Comparison of ENCODE assay signal across 7 cellular contexts in genomic region chr5:14436122-14436521, GRCh38.
DNase-seq lines count a peak whose midpoint lies in the region; ATAC-seq, FAIRE-seq and TF ChIP-seq lines count a peak whose summit lies in the region.
"Not testable (repeated sequence)": the region's sequence is repeated elsewhere in the genome, so short reads cannot be mapped to it uniquely, and the experiment has no call there.

No MANE protein-coding gene starts in this region.

- CTCF ChIA-PET in IMR-90 (lab: Yijun Ruan, JAX), result not testable (repeated sequence)
- CTCF ChIA-PET in GM12878 (lab: Yijun Ruan, JAX), result interaction anchor here (0.9 to 1.6 kb wide), 3 partner anchors 24 to 212 kb away, joined by 3 to 7 read pairs (median 3); no protein-coding TSS in a partner anchor

- H4K20me1 ChIP-seq in GM23248 (ENCODE audit: insufficient read depth); GM12878 (ENCODE audit: control insufficient read depth, insufficient read depth): not testable (repeated sequence)
- H4K20me1 ChIP-seq in IMR-90 (ENCODE audit: insufficient read depth, low read length), result peaks cover 91% of the 10 kb centered on the region

- DNase-seq in GM23248; IMR-90; activated CD4-positive, alpha-beta T cell treated with anti-CD3 and anti-CD28 coated beads, Interleukin-2, amount 10 ng/mL, durations not matched to agents 24 days and 14 days; GM12878 (ENCODE audit: low read depth, low spot score); chondrocyte (ENCODE audit: low spot score); glutamatergic neuron; osteocyte (ENCODE audit: extremely low spot score, unreplicated experiment): not testable (repeated sequence)

- H3K9me2 ChIP-seq in GM23248 (ENCODE audit: insufficient read depth), result not testable (repeated sequence)

- peaks cover 34% of the 10 kb centered on the region for H3K9me1 ChIP-seq in IMR-90 (ENCODE audit: insufficient read depth, low read length)

- RAD21 ChIA-PET in GM12878 (lab: Charles Lee; ENCODE audit: unreplicated experiment), result interaction anchor here (1.1 kb wide), 1 partner anchor 22 kb away, joined by 3 read pairs; no protein-coding TSS in a partner anchor

- dilution Hi-C loops in IMR-90 (cut with HindIII; ENCODE audit: low sequenced_read_pairs, unreplicated experiment), result not testable (repeated sequence)

- not testable (repeated sequence) for H3K9me3 ChIP-seq in GM23248 (ENCODE audit: low read depth); IMR-90 (ENCODE audit: control insufficient read depth, insufficient read depth, low read length); GM12878 (replicated peaks; ENCODE audit: control insufficient read depth, insufficient read depth, low read length)

- not testable (repeated sequence) for H4K91ac ChIP-seq in IMR-90 (ENCODE audit: insufficient read depth, low read depth, low read length)

- not testable (repeated sequence) for H2AK9ac ChIP-seq in IMR-90 (replicated peaks; ENCODE audit: low read depth, low read length, poor library complexity)

- H3K18ac ChIP-seq in IMR-90 (ENCODE audit: low read depth, low read length), result not testable (repeated sequence)

- H2BK5ac ChIP-seq in IMR-90 (ENCODE audit: low read depth, low read length, poor library complexity, severe bottlenecking), result peak overlapping the region; percentile 41

- H3K27ac Mint-ChIP-seq in activated CD4-positive, alpha-beta T cell treated with anti-CD3 and anti-CD28 coated beads, Interleukin-2, amount 10 ng/mL, durations not matched to agents 24 days and 14 days, result peak overlapping the region; percentile 59
- H3K27ac Mint-ChIP-seq in chondrocyte (ENCODE audit: unreplicated experiment) (peak overlapping the region; percentile 53), osteocyte (ENCODE audit: unreplicated experiment) (peak overlapping the region; percentile 46)
- H3K27ac Mint-ChIP-seq in glutamatergic neuron (ENCODE audit: unreplicated experiment), result not testable (repeated sequence)

- POLR2A ChIA-PET in IMR-90 (lab: Charles Lee; ENCODE audit: unreplicated experiment), result interaction anchor here (0.6 kb wide), 1 partner anchor 43 kb away, joined by 10 read pairs; no protein-coding TSS in a partner anchor
- POLR2A ChIA-PET in GM12878 (lab: Charles Lee), result not testable (repeated sequence)

- H3K4me3 Mint-ChIP-seq in activated CD4-positive, alpha-beta T cell treated with anti-CD3 and anti-CD28 coated beads, Interleukin-2, amount 10 ng/mL, durations not matched to agents 24 days and 14 days; chondrocyte (ENCODE audit: unreplicated experiment); osteocyte (ENCODE audit: unreplicated experiment): not testable (repeated sequence)
- H3K4me3 Mint-ChIP-seq in glutamatergic neuron (ENCODE audit: unreplicated experiment), result peak overlapping the region; percentile 11

- peaks cover 34 to 80% of the 10 kb centered on the region in 2 experiments for H3K79me1 ChIP-seq in IMR-90 (ENCODE audit: low read depth in 1 of 2, low read length in 2 of 2)

- H3K36me3 Mint-ChIP-seq in activated CD4-positive, alpha-beta T cell treated with anti-CD3 and anti-CD28 coated beads, Interleukin-2, amount 10 ng/mL, durations not matched to agents 24 days and 14 days (ENCODE audit: low read depth), result not testable (repeated sequence)
- peaks cover 14% of the 10 kb centered on the region for H3K36me3 Mint-ChIP-seq in chondrocyte (ENCODE audit: low read depth)
- peaks cover 16% of the 10 kb centered on the region for H3K36me3 Mint-ChIP-seq in glutamatergic neuron (ENCODE audit: unreplicated experiment)
- H3K36me3 Mint-ChIP-seq in osteocyte (ENCODE audit: unreplicated experiment), result peaks cover 17% of the 10 kb centered on the region

- not testable (repeated sequence) for H4K5ac ChIP-seq in IMR-90 (ENCODE audit: low read depth, low read length)

- in situ Hi-C loops in GM23248 (cut with MboI); IMR-90 (cut with MboI; ENCODE audit: low sequenced_read_pairs); GM12878 (cut with MboI): not testable (repeated sequence)

- not testable (repeated sequence) for TF ChIP-seq CTCF in IMR-90 (conservative IDR thresholded peaks at IDR 0.05; ENCODE audit: low read depth, low read length); GM12878 (IDR thresholded peaks at IDR 0.05 in 2 of 3, conservative IDR thresholded peaks at IDR 0.05 in 1 of 3; ENCODE audit: control insufficient read depth in 2 of 3, extremely low read depth in 1 of 3, insufficient read depth in 1 of 3, low read depth in 3 of 3, low read length in 3 of 3); chondrocyte (IDR thresholded peaks at IDR 0.05); glutamatergic neuron (IDR thresholded peaks at IDR 0.05; ENCODE audit: partially characterized antibody, unreplicated experiment); osteocyte (IDR thresholded peaks at IDR 0.05)

- not testable (repeated sequence) for H3K27me3 Mint-ChIP-seq in activated CD4-positive, alpha-beta T cell treated with anti-CD3 and anti-CD28 coated beads, Interleukin-2, amount 10 ng/mL, durations not matched to agents 24 days and 14 days; chondrocyte (ENCODE audit: low read depth); glutamatergic neuron (ENCODE audit: unreplicated experiment); osteocyte (ENCODE audit: unreplicated experiment)

- intact Hi-C loops in IMR-90 (cut with micrococcal nuclease); GM12878 (cut with micrococcal nuclease; ENCODE audit: unreplicated experiment): not testable (repeated sequence)
- intact Hi-C loops in activated CD4-positive, alpha-beta T cell treated with anti-CD3 and anti-CD28 coated beads, Interleukin-2, amount 10 ng/mL, durations not matched to agents 24 days and 14 days (cut with micrococcal nuclease), result loop anchor here (5.0 kb wide), 1 partner anchor 41 kb away; no protein-coding TSS in a partner anchor

- H3K79me2 ChIP-seq in GM23248 (ENCODE audit: insufficient read depth), result peaks cover 89% of the 10 kb centered on the region
- H3K79me2 ChIP-seq in GM12878 (ENCODE audit: control insufficient read depth, insufficient read depth, low read length), result not testable (repeated sequence)

- not testable (repeated sequence) for TF ChIP-seq RAD21 in IMR-90 (IDR thresholded peaks at IDR 0.05; ENCODE audit: low read length); GM12878 (IDR thresholded peaks at IDR 0.05; ENCODE audit: insufficient read depth, low read depth, low read length)

- peaks cover 27% of the 10 kb centered on the region for H3K4me1 Mint-ChIP-seq in activated CD4-positive, alpha-beta T cell treated with anti-CD3 and anti-CD28 coated beads, Interleukin-2, amount 10 ng/mL, durations not matched to agents 24 days and 14 days
- peaks cover 72% of the 10 kb centered on the region for H3K4me1 Mint-ChIP-seq in chondrocyte (ENCODE audit: low read depth)
- H3K4me1 Mint-ChIP-seq in glutamatergic neuron (ENCODE audit: low read depth, unreplicated experiment), result peaks cover 28% of the 10 kb centered on the region
- peaks cover 66% of the 10 kb centered on the region for H3K4me1 Mint-ChIP-seq in osteocyte (ENCODE audit: unreplicated experiment)

- H2BK20ac ChIP-seq in IMR-90 (ENCODE audit: low read depth, low read length), result not testable (repeated sequence)

- H3K27ac ChIP-seq in GM23248, result peak overlapping the region; percentile 99
- H3K27ac ChIP-seq in IMR-90 (ENCODE audit: insufficient read depth, low read length), result not testable (repeated sequence)
- peak overlapping the region; percentile 70 for H3K27ac ChIP-seq in GM12878 (ENCODE audit: control insufficient read depth, insufficient read depth)

- not testable (repeated sequence) for TF ChIP-seq EP300 in GM12878 (IDR thresholded peaks at IDR 0.05; ENCODE audit: borderline replicate concordance in 1 of 2, control insufficient read depth in 1 of 2, low read depth in 2 of 2, low read length in 2 of 2)

- H3K14ac ChIP-seq in IMR-90 (replicated peaks; ENCODE audit: low read depth, low read length), result 0 out of 2 replicates have a peak overlapping the region, but pooled peaks have one; percentile 33

- not testable (repeated sequence) for H4K8ac ChIP-seq in IMR-90 (ENCODE audit: low read depth in 2 of 2, low read length in 2 of 2)

- not testable (repeated sequence) for FAIRE-seq in GM12878 (lab: Jason Lieb, UNC)

- BruUV-seq in IMR-90 (replicated peaks; lab: Mats Ljungman, UMichigan); GM12878 (replicated peaks; lab: Mats Ljungman, UMichigan): not testable (repeated sequence)

- not testable (repeated sequence) for H2BK15ac ChIP-seq in IMR-90 (ENCODE audit: low read depth, low read length)

- H2BK120ac ChIP-seq in IMR-90 (ENCODE audit: low read depth, low read length), result not testable (repeated sequence)

- SMC1A ChIA-PET in GM12878 (lab: Charles Lee; ENCODE audit: uncharacterized antibody, unreplicated experiment), result interaction anchor here (1.2 to 1.3 kb wide), 2 partner anchors 21 to 328 kb away, joined by 3 read pairs; no protein-coding TSS in a partner anchor

- not testable (repeated sequence) for H3K9ac ChIP-seq in GM23248; IMR-90 (ENCODE audit: low read depth, low read length); GM12878 (ENCODE audit: control insufficient read depth, insufficient read depth, low read length)

- H3K9me3 Mint-ChIP-seq in activated CD4-positive, alpha-beta T cell treated with anti-CD3 and anti-CD28 coated beads, Interleukin-2, amount 10 ng/mL, durations not matched to agents 24 days and 14 days; chondrocyte (ENCODE audit: low read depth); glutamatergic neuron (ENCODE audit: unreplicated experiment); osteocyte (ENCODE audit: unreplicated experiment): not testable (repeated sequence)

- H3K4ac ChIP-seq in IMR-90 (ENCODE audit: low read depth, low read length), result not testable (repeated sequence)

- 64 to 70% methylated on average over 5 of the region's 5 CpGs for WGBS in GM23248 (ENCODE audit: low coverage in 1 of 2, low lambda C conversion rate in 2 of 2, missing lambda C conversion rate in 2 of 2), 2 experiments
- WGBS in IMR-90 (ENCODE audit: extremely low coverage in 2 of 2, insufficient read length in 1 of 2), 2 experiments, result 90% methylated on average over 2 of the region's 5 CpGs; no CpG with 5 or more reads in 1 of the 2 experiments
- WGBS in GM12878 (ENCODE audit: insufficient coverage, insufficient replicate concordance, low lambda C conversion rate, missing lambda C conversion rate), result 63% methylated on average over 5 of the region's 5 CpGs

- H3K27me3 ChIP-seq in GM23248 (replicated peaks; ENCODE audit: insufficient read depth); IMR-90 (ENCODE audit: control insufficient read depth, insufficient read depth, low read length); GM12878 (replicated peaks in 1 of 2; ENCODE audit: control insufficient read depth in 2 of 2, insufficient read depth in 2 of 2, low read length in 1 of 2): not testable (repeated sequence)

- peaks cover 34% of the 10 kb centered on the region; the same call in 1 of the 2 replicates for H3K36me3 ChIP-seq in GM23248 (ENCODE audit: low read depth)
- peaks cover 41% of the 10 kb centered on the region for H3K36me3 ChIP-seq in IMR-90 (ENCODE audit: control insufficient read depth, insufficient read depth, low read length)
- not testable (repeated sequence) for H3K36me3 ChIP-seq in GM12878 (ENCODE audit: control insufficient read depth in 2 of 2, insufficient read depth in 2 of 2, low read length in 1 of 2)

- peaks cover 37% of the 10 kb centered on the region for H3K4me1 ChIP-seq in GM23248 (ENCODE audit: insufficient read depth)
- H3K4me1 ChIP-seq in IMR-90 (ENCODE audit: control insufficient read depth, insufficient read depth, low read length), result peaks cover 40% of the 10 kb centered on the region
- peaks cover 16% of the 10 kb centered on the region for H3K4me1 ChIP-seq in GM12878 (ENCODE audit: control insufficient read depth, insufficient read depth, low read length)

- not testable (repeated sequence) for H3K23ac ChIP-seq in IMR-90 (ENCODE audit: low read depth, low read length)

- not testable (repeated sequence) for TF ChIP-seq POLR2A in IMR-90 (IDR thresholded peaks at IDR 0.05; ENCODE audit: low read depth, low read length); GM12878 (IDR thresholded peaks at IDR 0.05; ENCODE audit: low read depth, low read length)

- not testable (repeated sequence) for H3K4me2 ChIP-seq in GM23248 (ENCODE audit: unreplicated experiment); IMR-90 (ENCODE audit: low read depth, low read length); GM12878 (ENCODE audit: control insufficient read depth, insufficient read depth)

- H3K56ac ChIP-seq in IMR-90 (ENCODE audit: extremely low read depth, insufficient read depth, low read length), result not testable (repeated sequence)

- H3F3A ChIP-seq in GM23248 (ENCODE audit: insufficient read depth), result peaks cover 85% of the 10 kb centered on the region

- ATAC-seq in IMR-90 (ENCODE audit: low read depth); GM12878: not testable (repeated sequence)

- not testable (repeated sequence) for H2AK5ac ChIP-seq in IMR-90 (ENCODE audit: low read depth, low read length)

- H3K4me3 ChIP-seq in GM23248; IMR-90 (ENCODE audit: insufficient read depth, low read depth, low read length); GM12878: not testable (repeated sequence)

- H2AFZ ChIP-seq in GM23248; IMR-90 (replicated peaks; ENCODE audit: low read length, poor library complexity); GM12878 (ENCODE audit: control insufficient read depth, low read depth, low read length): not testable (repeated sequence)
